ENCODE assay signal across 2 cellular contexts in genomic region chr20:33034901-33035492, GRCh38.
TF ChIP-seq lines count a peak whose summit lies in the region.

No MANE protein-coding gene starts in this region.

TF ChIP-seq in HEK293, 187 proteins besides CTCF, POLR2A, EP300 and RAD21:
- no peak for TF ChIP-seq ZNF350 (tag by site-specific recombination; IDR thresholded peaks at IDR 0.05)
- peak; percentile 64 for TF ChIP-seq ZBTB17 (tag by site-specific recombination; IDR thresholded peaks at IDR 0.05)

TF ChIP-seq in HepG2, 621 proteins besides CTCF, POLR2A, EP300 and RAD21:
- peak; percentile 91 for TF ChIP-seq ZNF768 (CRISPR knock-in tag; IDR thresholded peaks at IDR 0.05)
- TF ChIP-seq THYN1 (CRISPR knock-in tag; IDR thresholded peaks at IDR 0.05; ENCODE audit: borderline replicate concordance, low read depth), result no peak
- TF ChIP-seq HNF1A (IDR thresholded peaks at IDR 0.05; ENCODE audit: low read depth), result no peak
- TF ChIP-seq HNF1A (CRISPR knock-in tag; IDR thresholded peaks at IDR 0.05; ENCODE audit: borderline replicate concordance), result no peak
- no peak for TF ChIP-seq RNF219 (CRISPR knock-in tag; IDR thresholded peaks at IDR 0.05)
- peak; percentile 75 for TF ChIP-seq ZMYM3 (CRISPR knock-in tag; IDR thresholded peaks at IDR 0.05)
- TF ChIP-seq SATB2 (CRISPR knock-in tag; IDR thresholded peaks at IDR 0.05), result no peak
- TF ChIP-seq ZHX1 (CRISPR knock-in tag; IDR thresholded peaks at IDR 0.05; ENCODE audit: low read depth), result no peak
- 0 out of 2 replicates have a peak, but pooled peaks have one; percentile 31 for TF ChIP-seq HNF4A (CRISPR knock-in tag; IDR thresholded peaks at IDR 0.05)
- TF ChIP-seq ARID4A (CRISPR knock-in tag; IDR thresholded peaks at IDR 0.05; ENCODE audit: borderline replicate concordance), result no peak
- TF ChIP-seq ZNF101 (CRISPR knock-in tag; IDR thresholded peaks at IDR 0.05; ENCODE audit: borderline replicate concordance, low read depth), result no peak
- peak; percentile 60 for TF ChIP-seq BCL6 (CRISPR knock-in tag; IDR thresholded peaks at IDR 0.05)
- TF ChIP-seq ZNF136 (CRISPR knock-in tag; IDR thresholded peaks at IDR 0.05; ENCODE audit: low read depth), result no peak
- no peak for TF ChIP-seq SCMH1 (CRISPR knock-in tag; IDR thresholded peaks at IDR 0.05; ENCODE audit: borderline replicate concordance)
- no peak for TF ChIP-seq NFIC (IDR thresholded peaks at IDR 0.05; ENCODE audit: low read length)
- TF ChIP-seq PHB2 (IDR thresholded peaks at IDR 0.05; ENCODE audit: partially characterized antibody), result no peak
- no peak for TF ChIP-seq CEBPG (CRISPR knock-in tag; IDR thresholded peaks at IDR 0.05)
- TF ChIP-seq SALL1 (CRISPR knock-in tag; IDR thresholded peaks at IDR 0.05), result no peak
- no peak for TF ChIP-seq ZNF335 (CRISPR knock-in tag; IDR thresholded peaks at IDR 0.05)
- 0 out of 2 replicates have a peak, but pooled peaks have one; percentile 23 for TF ChIP-seq MEIS2 (CRISPR knock-in tag; IDR thresholded peaks at IDR 0.05)
